ENCODE assay signal across 29 cellular contexts in genomic region chr2:31644551-31644950, GRCh38.
"Had no signal": no experiment of that assay in that cellular context is flagged by ENCODE, and none has a peak within 500 bp of the region (broad histone marks: within the 10 kb centered on the region; RNA-seq: fewer than 3 reads in every experiment).

No MANE protein-coding gene starts in this region.

- DNase-seq: stimulated activated CD4-positive, alpha-beta T cell treated with anti-CD3 and anti-CD28 coated beads, Interleukin-2, amount 100 ng/mL, for 48 hours; stimulated activated CD4-positive, alpha-beta T cell treated with anti-CD3 and anti-CD28 coated beads, Interleukin-4, amount 100 ng/mL, for 1 hour; stimulated activated CD4-positive, alpha-beta T cell treated with anti-CD3 and anti-CD28 coated beads, Interleukin-4, amount 100 ng/mL, for 24 hours; stimulated activated CD4-positive, alpha-beta T cell treated with anti-CD3 and anti-CD28 coated beads, Interleukin-4, amount 100 ng/mL, for 4 hours; stimulated activated CD8-positive, alpha-beta memory T cell treated with anti-CD3 and anti-CD28 coated beads, Interleukin-4, amount 100 ng/mL, for 48 hours; stimulated activated naive B cell treated with anti-CD40 and anti-IgM and Interleukin-4, amounts not matched to agents 10 μg/mL and 1 μg/mL and 100 μg/mL, for 72 hours; stimulated activated naive CD4-positive, alpha-beta T cell; stimulated activated naive CD4-positive, alpha-beta T cell treated with Interleukin-2 at 50 U/mL for 16 hours; stimulated activated naive CD8-positive, alpha-beta T cell treated with anti-CD3 and anti-CD28 coated beads, Interleukin-15, amount 100 ng/mL, for 72 hours; stimulated activated naive CD8-positive, alpha-beta T cell treated with anti-CD3 and anti-CD28 coated beads, Interleukin-15, Interleukin-2, amounts not matched to agents 100 U/mL and 50 U/mL, for 24 hours; stomach; substantia nigra; testis; thyroid gland; tibial artery; transverse colon; trophoblast cell; upper lobe of right lung; uterus had no signal

- H3K27ac Mint-ChIP-seq: stimulated activated effector memory CD8-positive, alpha-beta T cell treated with anti-CD3 and anti-CD28 coated beads, Interleukin-12 subunit alpha, Interleukin-12 subunit beta, amount 100 ng/mL, for 72 hours; stimulated activated memory B cell treated with anti-CD40 and anti-IgM and Interleukin-4, amounts not matched to agents 10 μg/mL and 1 μg/mL and 100 μg/mL, for 72 hours; stimulated activated naive B cell treated with anti-CD40 and anti-IgM and Interleukin-4, amounts not matched to agents 10 μg/mL and 1 μg/mL and 100 μg/mL, for 72 hours; stimulated activated naive CD8-positive, alpha-beta T cell treated with anti-CD3 and anti-CD28 coated beads, Interleukin-15, amount 100 ng/mL, for 72 hours; stimulated activated naive CD8-positive, alpha-beta T cell treated with anti-CD3 and anti-CD28 coated beads, Interleukin-15, Interleukin-2, amounts not matched to agents 100 ng/mL and 50 ng/mL, for 24 hours; type B pancreatic cell had no signal

- H3K9me3 Mint-ChIP-seq: stimulated activated effector memory CD8-positive, alpha-beta T cell treated with anti-CD3 and anti-CD28 coated beads, Interleukin-12 subunit alpha, Interleukin-12 subunit beta, amount 100 ng/mL, for 72 hours; stimulated activated naive CD8-positive, alpha-beta T cell treated with anti-CD3 and anti-CD28 coated beads, Interleukin-15, Interleukin-2, amounts not matched to agents 100 ng/mL and 50 ng/mL, for 24 hours; type B pancreatic cell had no signal

- H3K27me3 ChIP-seq: stomach, suprapubic skin, testis, thyroid gland, tibial artery, tibial nerve, transverse colon, upper lobe of left lung, upper lobe of right lung, uterus, vagina had no signal

- H3K9me3 ChIP-seq: stomach, suprapubic skin, testis, thoracic aorta, thyroid gland, tibial artery, tibial nerve, transverse colon, upper lobe of left lung, upper lobe of right lung, uterus, vagina had no signal

- FAIRE-seq: urothelium cell line had no signal

- H3K27ac ChIP-seq: stomach, suprapubic skin, testis, thoracic aorta, thyroid gland, tibial artery, tibial nerve, transverse colon, upper lobe of left lung, upper lobe of right lung, uterus, vagina had no signal

- H3K4me3 Mint-ChIP-seq: stimulated activated effector memory CD8-positive, alpha-beta T cell treated with anti-CD3 and anti-CD28 coated beads, Interleukin-12 subunit alpha, Interleukin-12 subunit beta, amount 100 ng/mL, for 72 hours; stimulated activated memory B cell treated with anti-CD40 and anti-IgM and Interleukin-4, amounts not matched to agents 10 μg/mL and 1 μg/mL and 100 μg/mL, for 72 hours; stimulated activated naive B cell treated with anti-CD40 and anti-IgM and Interleukin-4, amounts not matched to agents 10 μg/mL and 1 μg/mL and 100 μg/mL, for 72 hours; stimulated activated naive CD8-positive, alpha-beta T cell treated with anti-CD3 and anti-CD28 coated beads, Interleukin-15, amount 100 ng/mL, for 72 hours; stimulated activated naive CD8-positive, alpha-beta T cell treated with anti-CD3 and anti-CD28 coated beads, Interleukin-15, Interleukin-2, amounts not matched to agents 100 ng/mL and 50 ng/mL, for 24 hours; type B pancreatic cell had no signal

- H3K36me3 ChIP-seq: stomach, suprapubic skin, thoracic aorta, thyroid gland, tibial artery, tibial nerve, transverse colon, upper lobe of left lung, upper lobe of right lung, uterus, vagina had no signal

- ATAC-seq: stimulated activated effector memory CD8-positive, alpha-beta T cell treated with anti-CD3 and anti-CD28 coated beads, Interleukin-12 subunit alpha, Interleukin-12 subunit beta, amount 100 ng/mL, for 72 hours; stimulated activated memory B cell treated with anti-CD40 and anti-IgM and Interleukin-4, amounts not matched to agents 10 μg/mL and 1 μg/mL and 100 μg/mL, for 72 hours; stimulated activated naive B cell treated with anti-CD40 and anti-IgM and Interleukin-4, amounts not matched to agents 10 μg/mL and 1 μg/mL and 100 μg/mL, for 72 hours; stimulated activated naive CD8-positive, alpha-beta T cell treated with anti-CD3 and anti-CD28 coated beads, Interleukin-15, amount 100 ng/mL, for 72 hours; stimulated activated naive CD8-positive, alpha-beta T cell treated with anti-CD3 and anti-CD28 coated beads, Interleukin-15, Interleukin-2, amounts not matched to agents 100 U/mL and 50 U/mL, for 24 hours; upper lobe of right lung had no signal

- H3K4me1 Mint-ChIP-seq: stimulated activated effector memory CD8-positive, alpha-beta T cell treated with anti-CD3 and anti-CD28 coated beads, Interleukin-12 subunit alpha, Interleukin-12 subunit beta, amount 100 ng/mL, for 72 hours; stimulated activated memory B cell treated with anti-CD40 and anti-IgM and Interleukin-4, amounts not matched to agents 10 μg/mL and 1 μg/mL and 100 μg/mL, for 72 hours; stimulated activated naive B cell treated with anti-CD40 and anti-IgM and Interleukin-4, amounts not matched to agents 10 μg/mL and 1 μg/mL and 100 μg/mL, for 72 hours; stimulated activated naive CD8-positive, alpha-beta T cell treated with anti-CD3 and anti-CD28 coated beads, Interleukin-15, amount 100 ng/mL, for 72 hours had no signal

- H3K36me3 Mint-ChIP-seq: stimulated activated effector memory CD8-positive, alpha-beta T cell treated with anti-CD3 and anti-CD28 coated beads, Interleukin-12 subunit alpha, Interleukin-12 subunit beta, amount 100 ng/mL, for 72 hours; type B pancreatic cell had no signal

- H3K4me1 ChIP-seq: stomach, suprapubic skin, testis, thyroid gland, tibial artery, tibial nerve, transverse colon, upper lobe of left lung, upper lobe of right lung, uterus, vagina had no signal

- H3K4me3 ChIP-seq: stomach, suprapubic skin, testis, thoracic aorta, thyroid gland, tibial artery, tibial nerve, transverse colon, upper lobe of left lung, upper lobe of right lung, uterus, vagina had no signal
